In genomic region chr10:11231285-11231684, GRCh38 we compare ENCODE assay signal across 24 cellular contexts.
DNase-seq lines count a peak whose midpoint lies in the region; ATAC-seq lines count a peak whose summit lies in the region.
"Had no signal": no experiment of that assay in that cellular context is flagged by ENCODE, and none has a peak within 500 bp of the region (broad histone marks: within the 10 kb centered on the region; RNA-seq: fewer than 3 reads in every experiment).

No MANE protein-coding gene starts in this region.

- no peak for ATAC-seq in CD4-positive, CD25-positive, alpha-beta regulatory T cell (ENCODE audit: low read depth in 2 of 2)
- ATAC-seq in GM21526 (IDR thresholded peaks at IDR 0.05; ENCODE audit: low FRiP score, unreplicated experiment): no peak
- ATAC-seq: foreskin keratinocyte had no signal

- H3K4me1 Mint-ChIP-seq in CD4-positive, CD25-positive, alpha-beta regulatory T cell: peaks cover 41 to 98% (median 87%) of the 10 kb centered on the region in 4 donors
- peaks cover 95 to 100% (median 98%) of the 10 kb centered on the region in 3 donors for H3K4me1 Mint-ChIP-seq in CD8-positive, alpha-beta memory T cell
- H3K4me1 Mint-ChIP-seq in activated CD4-positive, alpha-beta memory T cell treated with anti-CD3 and anti-CD28 coated beads for 36 hours (ENCODE audit: low read depth): peaks cover 99% of the 10 kb centered on the region
- peaks cover 0 to 98% of the 10 kb centered on the region in 2 donors for H3K4me1 Mint-ChIP-seq in immature natural killer cell

- peaks cover 35% of the 10 kb centered on the region for H3K36me3 Mint-ChIP-seq in CD4-positive, CD25-positive, alpha-beta regulatory T cell
- peaks cover 11 to 84% (median 20%) of the 10 kb centered on the region in 3 donors for H3K36me3 Mint-ChIP-seq in CD8-positive, alpha-beta memory T cell
- peaks cover 51% of the 10 kb centered on the region for H3K36me3 Mint-ChIP-seq in activated CD4-positive, alpha-beta memory T cell treated with anti-CD3 and anti-CD28 coated beads for 36 hours
- H3K36me3 Mint-ChIP-seq in immature natural killer cell: peaks cover 20 to 38% (median 24%) of the 10 kb centered on the region in 3 donors

- peak overlapping the region; percentile 34 for H3K27ac ChIP-seq in CD4-positive, CD25-positive, alpha-beta regulatory T cell (ENCODE audit: insufficient read depth, low read length, poor library complexity, severe bottlenecking)
- H3K27ac ChIP-seq in CD8-positive, alpha-beta memory T cell (ENCODE audit: low read depth, low read length): no peak overlapping the region
- H3K27ac ChIP-seq: foreskin keratinocyte, HL-60, ovary, right atrium auricular region had no signal

- peak overlapping the region; percentile 17 to 97 (median 54) for H3K27ac Mint-ChIP-seq in CD4-positive, CD25-positive, alpha-beta regulatory T cell
- peak overlapping the region; percentile 68 to 98 (median 96) for H3K27ac Mint-ChIP-seq in CD8-positive, alpha-beta memory T cell
- H3K27ac Mint-ChIP-seq in activated CD4-positive, alpha-beta memory T cell treated with anti-CD3 and anti-CD28 coated beads for 36 hours: peak overlapping the region; percentile 93
- H3K27ac Mint-ChIP-seq in immature natural killer cell: peak overlapping the region in 5 of 6 donors; percentile 86 to 98 (median 97)

- CTCF ChIA-PET in CD8-positive, alpha-beta memory T cell (lab: Charles Lee): interaction anchor here (0.8 to 1.8 kb wide), 3 partner anchors 12 to 17 kb away, joined by 3 to 4 read pairs (median 3); no protein-coding TSS in a partner anchor
- CTCF ChIA-PET in activated CD4-positive, alpha-beta memory T cell treated with anti-CD3 and anti-CD28 coated beads for 36 hours (lab: Charles Lee): interaction anchor here (0.7 to 2.0 kb wide), 2 partner anchors 33 to 39 kb away, joined by 3 to 10 read pairs; no protein-coding TSS in a partner anchor

- peaks cover 94% of the 10 kb centered on the region for H3K4me1 ChIP-seq in CD4-positive, CD25-positive, alpha-beta regulatory T cell (ENCODE audit: control insufficient read depth, insufficient read depth, low read length, poor library complexity, severe bottlenecking)
- H3K4me1 ChIP-seq in CD8-positive, alpha-beta memory T cell (ENCODE audit: insufficient read depth, low read length): peaks cover 92% of the 10 kb centered on the region
- H3K4me1 ChIP-seq: foreskin keratinocyte had no signal

- H3K36me3 ChIP-seq in CD4-positive, CD25-positive, alpha-beta regulatory T cell (ENCODE audit: control insufficient read depth, insufficient read depth, low read length): peaks cover 51% of the 10 kb centered on the region
- H3K36me3 ChIP-seq in CD8-positive, alpha-beta memory T cell (ENCODE audit: insufficient read depth, low read length): peaks cover 40% of the 10 kb centered on the region
- H3K36me3 ChIP-seq: ovary had no signal

- no peaks in the 10 kb centered on the region for H3K27me3 Mint-ChIP-seq in CD4-positive, CD25-positive, alpha-beta regulatory T cell
- no peaks in the 10 kb centered on the region for H3K27me3 Mint-ChIP-seq in CD8-positive, alpha-beta memory T cell
- H3K27me3 Mint-ChIP-seq in activated CD4-positive, alpha-beta memory T cell treated with anti-CD3 and anti-CD28 coated beads for 36 hours: no peaks in the 10 kb centered on the region
- peaks cover 4 to 29% (median 16%) of the 10 kb centered on the region in 3 donors for H3K27me3 Mint-ChIP-seq in immature natural killer cell (ENCODE audit: low read depth in 3 of 3)

- no peaks in the 10 kb centered on the region for H3K27me3 ChIP-seq in CD4-positive, CD25-positive, alpha-beta regulatory T cell (ENCODE audit: control insufficient read depth, insufficient read depth, low read length)
- no peaks in the 10 kb centered on the region for H3K27me3 ChIP-seq in CD8-positive, alpha-beta memory T cell (ENCODE audit: insufficient read depth, low read length, poor library complexity, severe bottlenecking)
- H3K27me3 ChIP-seq: foreskin keratinocyte, ovary, right atrium auricular region had no signal

- no peak for DNase-seq in CD4-positive, CD25-positive, alpha-beta regulatory T cell
- no peak for DNase-seq in CD8-positive, alpha-beta memory T cell
- no peak for DNase-seq in activated CD4-positive, alpha-beta memory T cell treated with anti-CD3 and anti-CD28 coated beads for 36 hours
- no peak for DNase-seq in immature natural killer cell
- no peak for DNase-seq in NCI-H2227 (lab: John Stamatoyannopoulos, UW; ENCODE audit: unreplicated experiment)
- DNase-seq in inferior parietal cortex (ENCODE audit: extremely low spot score): no peak
- no peak for DNase-seq in NCI-H82 (lab: John Stamatoyannopoulos, UW)
- DNase-seq: activated CD4-positive, alpha-beta T cell treated with anti-CD3 and anti-CD28 coated beads, Interleukin-2, amount 50 U/mL, for 4 hours; amygdala; caudate nucleus; foreskin keratinocyte; GOT3; hippocampal formation; islet precursor cell; NCI-H1417; NCI-H2171 treated with DMSO at 0.1 percent for 48 hours; NCI-H69; ovary; stimulated activated CD4-positive, alpha-beta T cell treated with anti-CD3 and anti-CD28 coated beads, Interleukin-4, amount 100 ng/mL, for 4 hours; substantia nigra had no signal

- H3K9me3 ChIP-seq in CD4-positive, CD25-positive, alpha-beta regulatory T cell (ENCODE audit: control insufficient read depth in 2 of 2, low read length in 2 of 2): no peaks in the 10 kb centered on the region
- H3K9me3 ChIP-seq in CD8-positive, alpha-beta memory T cell (ENCODE audit: low read length): no peaks in the 10 kb centered on the region
- H3K9me3 ChIP-seq: ovary had no signal

- intact Hi-C loops in activated CD4-positive, alpha-beta memory T cell treated with anti-CD3 and anti-CD28 coated beads for 36 hours (cut with micrococcal nuclease): no loop called here

- H3K9me3 Mint-ChIP-seq in CD4-positive, CD25-positive, alpha-beta regulatory T cell: no peaks in the 10 kb centered on the region
- H3K9me3 Mint-ChIP-seq in CD8-positive, alpha-beta memory T cell: no peaks in the 10 kb centered on the region
- no peaks in the 10 kb centered on the region for H3K9me3 Mint-ChIP-seq in activated CD4-positive, alpha-beta memory T cell treated with anti-CD3 and anti-CD28 coated beads for 36 hours
- no peaks in the 10 kb centered on the region for H3K9me3 Mint-ChIP-seq in immature natural killer cell

- POLR2A ChIA-PET in CD8-positive, alpha-beta memory T cell (lab: Charles Lee): no interaction called here
- POLR2A ChIA-PET in activated CD4-positive, alpha-beta memory T cell treated with anti-CD3 and anti-CD28 coated beads for 36 hours (lab: Charles Lee): interaction anchor here (1.0 to 3.3 kb wide), 6 partner anchors 13 to 67 kb away, joined by 3 to 32 read pairs (median 6); no protein-coding TSS in a partner anchor

- H3K4me3 Mint-ChIP-seq in CD4-positive, CD25-positive, alpha-beta regulatory T cell: peak overlapping the region; percentile 16 to 71 (median 18)
- peak overlapping the region; percentile 9 to 82 (median 29) for H3K4me3 Mint-ChIP-seq in CD8-positive, alpha-beta memory T cell
- H3K4me3 Mint-ChIP-seq in activated CD4-positive, alpha-beta memory T cell treated with anti-CD3 and anti-CD28 coated beads for 36 hours: no peak overlapping the region
- peak overlapping the region; percentile 5 to 37 (median 34) for H3K4me3 Mint-ChIP-seq in immature natural killer cell

- peak overlapping the region; percentile 11 for H3K4me3 ChIP-seq in CD4-positive, CD25-positive, alpha-beta regulatory T cell (ENCODE audit: low read depth, low read length)
- no peak overlapping the region for H3K4me3 ChIP-seq in CD8-positive, alpha-beta memory T cell (ENCODE audit: low read length)
- H3K4me3 ChIP-seq: lung, ovary, right atrium auricular region had no signal
